In the genomic region with DNA sequence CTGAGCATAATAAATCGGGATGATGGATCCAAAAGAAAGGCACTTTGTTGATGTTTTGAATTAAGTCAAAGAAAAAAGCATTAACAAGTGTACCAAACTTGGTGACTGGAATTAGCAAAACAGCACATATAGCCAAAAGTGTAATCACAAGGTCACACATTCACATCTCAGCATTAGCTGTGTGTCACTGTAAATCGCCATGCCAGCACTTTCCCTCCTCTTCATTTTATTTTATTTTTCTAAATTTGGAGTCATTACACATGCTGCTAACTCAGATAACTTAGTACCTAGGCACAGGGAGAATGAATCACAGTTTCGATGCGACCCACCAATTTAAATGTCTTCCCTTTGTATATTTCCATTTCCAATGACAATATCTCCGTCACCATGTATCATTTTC, we compare ENCODE assay signal across 27 cellular contexts.
"Had no signal": no experiment of that assay in that cellular context is flagged by ENCODE, and none has a peak within 500 bp of the region (broad histone marks: within the 10 kb centered on the region; RNA-seq: fewer than 3 reads in every experiment).

No MANE protein-coding gene starts in this region.

- H3K4me3 ChIP-seq: stomach, suprapubic skin, testis, thoracic aorta, thyroid gland, tibial artery, tibial nerve, transverse colon, upper lobe of left lung, upper lobe of right lung, uterus, vagina had no signal

- H3K4me1 ChIP-seq: stomach, suprapubic skin, testis, thyroid gland, tibial artery, tibial nerve, transverse colon, upper lobe of left lung, upper lobe of right lung, uterus, vagina had no signal

- H3K27me3 ChIP-seq: stomach, suprapubic skin, testis, thyroid gland, tibial artery, tibial nerve, transverse colon, upper lobe of left lung, upper lobe of right lung, uterus, vagina had no signal

- H3K9me3 ChIP-seq: stomach, suprapubic skin, testis, thoracic aorta, thyroid gland, tibial artery, tibial nerve, transverse colon, upper lobe of left lung, upper lobe of right lung, uterus, vagina had no signal

- FAIRE-seq: urothelium cell line had no signal

- H3K27ac ChIP-seq: stomach, suprapubic skin, testis, thoracic aorta, thyroid gland, tibial artery, tibial nerve, transverse colon, upper lobe of left lung, upper lobe of right lung, uterus, vagina had no signal

- DNase-seq: stimulated activated CD4-positive, alpha-beta T cell treated with anti-CD3 and anti-CD28 coated beads, Interleukin-2, amount 100 ng/mL, for 48 hours; stimulated activated CD4-positive, alpha-beta T cell treated with anti-CD3 and anti-CD28 coated beads, Interleukin-4, amount 100 ng/mL, for 1 hour; stimulated activated CD4-positive, alpha-beta T cell treated with anti-CD3 and anti-CD28 coated beads, Interleukin-4, amount 100 ng/mL, for 24 hours; stimulated activated CD4-positive, alpha-beta T cell treated with anti-CD3 and anti-CD28 coated beads, Interleukin-4, amount 100 ng/mL, for 4 hours; stimulated activated CD8-positive, alpha-beta memory T cell treated with anti-CD3 and anti-CD28 coated beads, Interleukin-4, amount 100 ng/mL, for 48 hours; stimulated activated naive B cell treated with anti-CD40 and anti-IgM and Interleukin-4, amounts not matched to agents 10 μg/mL and 1 μg/mL and 100 μg/mL, for 72 hours; stimulated activated naive CD4-positive, alpha-beta T cell; stimulated activated naive CD4-positive, alpha-beta T cell treated with Interleukin-2 at 50 U/mL for 16 hours; stimulated activated naive CD8-positive, alpha-beta T cell treated with anti-CD3 and anti-CD28 coated beads, Interleukin-15, amount 100 ng/mL, for 72 hours; stimulated activated naive CD8-positive, alpha-beta T cell treated with anti-CD3 and anti-CD28 coated beads, Interleukin-15, Interleukin-2, amounts not matched to agents 100 U/mL and 50 U/mL, for 24 hours; stomach; substantia nigra; testis; thyroid gland; tibial artery; transverse colon; trophoblast cell; upper lobe of left lung; upper lobe of right lung; uterus had no signal

- ATAC-seq: stimulated activated effector memory CD8-positive, alpha-beta T cell treated with anti-CD3 and anti-CD28 coated beads, Interleukin-12 subunit alpha, Interleukin-12 subunit beta, amount 100 ng/mL, for 72 hours; stimulated activated memory B cell treated with anti-CD40 and anti-IgM and Interleukin-4, amounts not matched to agents 10 μg/mL and 1 μg/mL and 100 μg/mL, for 72 hours; stimulated activated naive B cell treated with anti-CD40 and anti-IgM and Interleukin-4, amounts not matched to agents 10 μg/mL and 1 μg/mL and 100 μg/mL, for 72 hours; stimulated activated naive CD8-positive, alpha-beta T cell treated with anti-CD3 and anti-CD28 coated beads, Interleukin-15, amount 100 ng/mL, for 72 hours; stimulated activated naive CD8-positive, alpha-beta T cell treated with anti-CD3 and anti-CD28 coated beads, Interleukin-15, Interleukin-2, amounts not matched to agents 100 U/mL and 50 U/mL, for 24 hours; upper lobe of right lung had no signal

- H3K36me3 ChIP-seq: stomach, suprapubic skin, thoracic aorta, thyroid gland, tibial artery, tibial nerve, transverse colon, upper lobe of left lung, upper lobe of right lung, uterus, vagina had no signal
